Comparison of ENCODE assay signal across 8 cellular contexts in genomic region chrX:140141444-140142029, GRCh38.
A peak's percentile ranks its signal among the peaks of the same experiment; 100 is the strongest.
DNase-seq lines count a peak whose midpoint lies in the region; ATAC-seq and TF ChIP-seq lines count a peak whose summit lies in the region.

No MANE protein-coding gene starts in this region.

- H3K4me3 Mint-ChIP-seq in endodermal cell (no peak overlapping the region), nephron (no peak overlapping the region)

- H3K9me3 Mint-ChIP-seq in endodermal cell (peaks cover 3% of the 10 kb centered on the region), nephron (no peaks in the 10 kb centered on the region)

- H3K9me3 ChIP-seq in BE2C (no peaks in the 10 kb centered on the region), endodermal cell (ENCODE audit: control insufficient read depth, low read length) (peaks cover 3% of the 10 kb centered on the region)

- H3K4me1 ChIP-seq in BE2C: no peaks in the 10 kb centered on the region
- H3K4me1 ChIP-seq in endodermal cell (ENCODE audit: control insufficient read depth, insufficient read depth, low read length): no peaks in the 10 kb centered on the region

- ATAC-seq in HG03139 (IDR thresholded peaks at IDR 0.05; ENCODE audit: unreplicated experiment): peak; percentile 65
- ATAC-seq in GM21737 (IDR thresholded peaks at IDR 0.05; ENCODE audit: unreplicated experiment): no peak
- no peak for ATAC-seq in GM19397 (IDR thresholded peaks at IDR 0.05; ENCODE audit: unreplicated experiment)

- H3K4me3 ChIP-seq in BE2C (ENCODE audit: low read depth, low read length) (no peak overlapping the region), endodermal cell (ENCODE audit: low read length) (no peak overlapping the region)

- H3K4me1 Mint-ChIP-seq in endodermal cell (no peaks in the 10 kb centered on the region), nephron (no peaks in the 10 kb centered on the region)

- TF ChIP-seq CTCF in BE2C (IDR thresholded peaks at IDR 0.05; ENCODE audit: low read depth, low read length) (peak; percentile 60), GM12874 (IDR thresholded peaks at IDR 0.05; ENCODE audit: insufficient read depth, low read depth, low read length) (peak; percentile 30; the same call in 1 of the 2 replicates), endodermal cell (conservative IDR thresholded peaks at IDR 0.05) (peak; percentile 89), nephron (IDR thresholded peaks at IDR 0.05; ENCODE audit: unreplicated experiment in 3 of 3) (peak; percentile 69 to 73 (median 72))

- H3K27ac ChIP-seq in endodermal cell (ENCODE audit: low read depth, low read length): no peak overlapping the region

- H3K27me3 ChIP-seq in BE2C (no peaks in the 10 kb centered on the region), endodermal cell (ENCODE audit: control insufficient read depth, insufficient read depth, low read length, poor library complexity, severe bottlenecking) (peaks cover 53% of the 10 kb centered on the region)

- no peaks in the 10 kb centered on the region for H3K36me3 ChIP-seq in BE2C
- H3K36me3 ChIP-seq in endodermal cell (ENCODE audit: control insufficient read depth, insufficient read depth, low read length): no peaks in the 10 kb centered on the region

- 22% methylated on average over 4 of the region's 5 CpGs; no CpG with 5 or more reads in 1 of the 2 experiments for WGBS in endodermal cell (ENCODE audit: insufficient coverage in 1 of 2, insufficient read length in 1 of 2), 2 experiments

- no peak overlapping the region for H3K27ac Mint-ChIP-seq in endodermal cell
- H3K27ac Mint-ChIP-seq in nephron: no peak overlapping the region

- no peak overlapping the region for H3K9ac ChIP-seq in endodermal cell (ENCODE audit: extremely low read depth, low read length, poor library complexity, severe bottlenecking)

- H3K36me3 Mint-ChIP-seq in endodermal cell (ENCODE audit: low read depth): no peaks in the 10 kb centered on the region
- no peaks in the 10 kb centered on the region for H3K36me3 Mint-ChIP-seq in nephron (ENCODE audit: low read depth)

- H3K27me3 Mint-ChIP-seq in endodermal cell (ENCODE audit: insufficient read depth) (peaks cover 27% of the 10 kb centered on the region), nephron (ENCODE audit: low read depth) (no peaks in the 10 kb centered on the region)

- peak; percentile 20 for DNase-seq in BE2C
- peak; percentile 49 for DNase-seq in RKO (ENCODE audit: low spot score)
- peak; percentile 68 for DNase-seq in endodermal cell

Comparison
In these comparisons a context has a peak if more than half of its experiments do, and no peak if none do; other contexts are left out.
1. CTCF ChIP-seq: peak in every context shown above with its lines; median percentile 89 in endodermal cell; 72 in nephron; 60 in BE2C; 30 in GM12874.